8 cellular contexts compared by ENCODE assay signal in genomic region chr10:124091646-124092269, GRCh38. TPM values are rescaled to one million over a fixed set of nuclear protein-coding genes. Genes with fewer than 3 reads are reported as not detected.
DNase-seq lines count a peak whose midpoint lies in the region; ATAC-seq and TF ChIP-seq lines count a peak whose summit lies in the region.

No MANE protein-coding gene starts in this region.

- H3K27ac ChIP-seq in KMS-11 (peak overlapping the region; percentile 93), mesendoderm (ENCODE audit: low read depth, low read length) (no peak overlapping the region), upper lobe of left lung (peak overlapping the region; percentile 90 to 97 (median 92))

- peak overlapping the region; percentile 89 for H3K56ac ChIP-seq in mesendoderm (ENCODE audit: low read length)

- H2AK5ac ChIP-seq in mesendoderm (ENCODE audit: low read length): no peak overlapping the region

- no peak overlapping the region for H4K5ac ChIP-seq in mesendoderm (ENCODE audit: low read length)

- POLR2A ChIA-PET in BJ (lab: Charles Lee): no interaction called here

- WGBS in mesendoderm (ENCODE audit: extremely low coverage, insufficient coverage, low lambda C conversion rate): no CpG with 5 or more reads among the region's 59 CpGs
- WGBS in upper lobe of left lung, 2 donors: 0 to 5% methylated on average over 5 to 46 of the region's 59 CpGs

- DNase-seq in BJ (ENCODE audit: low read depth) (no peak), ecto neural progenitor cell (ENCODE audit: low spot score) (peak; percentile 67), mesendoderm (peak; percentile 60), upper lobe of left lung (peak; percentile 71 to 91)

- H3K79me1 ChIP-seq in mesendoderm (ENCODE audit: low read length): peaks cover 17% of the 10 kb centered on the region

- peaks cover 0 to 6% (median 2%) of the 10 kb centered on the region in 4 donors for H3K9me3 ChIP-seq in upper lobe of left lung

- peaks cover 53% of the 10 kb centered on the region for H3K4me1 ChIP-seq in KMS-11 (ENCODE audit: low read depth, poor library complexity, severe bottlenecking)
- H3K4me1 ChIP-seq in mesendoderm (ENCODE audit: control insufficient read depth, low read depth, low read length): no peaks in the 10 kb centered on the region
- peaks cover 16 to 80% (median 63%) of the 10 kb centered on the region in 4 donors for H3K4me1 ChIP-seq in upper lobe of left lung

- no peak overlapping the region for H2BK120ac ChIP-seq in mesendoderm (ENCODE audit: low read depth, low read length)

- no peaks in the 10 kb centered on the region; the same call in 1 of the 2 replicates for H4K20me1 ChIP-seq in KMS-11 (ENCODE audit: insufficient read depth)

- no peaks in the 10 kb centered on the region for H3K36me3 ChIP-seq in BJ (ENCODE audit: control insufficient read depth, insufficient read depth, low read length)
- H3K36me3 ChIP-seq in KMS-11 (ENCODE audit: insufficient read depth): no peaks in the 10 kb centered on the region; the same call in 1 of the 2 replicates
- no peaks in the 10 kb centered on the region for H3K36me3 ChIP-seq in mesendoderm (ENCODE audit: control insufficient read depth, insufficient read depth, low read length)
- no peaks in the 10 kb centered on the region for H3K36me3 ChIP-seq in upper lobe of left lung

- H2BK5ac ChIP-seq in mesendoderm (ENCODE audit: low read length): no peak overlapping the region

- H3K4ac ChIP-seq in mesendoderm (ENCODE audit: low read depth, low read length): no peak overlapping the region

- TF ChIP-seq CTCF in BJ (IDR thresholded peaks at IDR 0.05; ENCODE audit: insufficient read depth, low read depth, low read length) (no peak), KMS-11 (conservative IDR thresholded peaks at IDR 0.05; ENCODE audit: low read depth, low read length) (no peak), upper lobe of left lung (IDR thresholded peaks at IDR 0.05) (no peak)

- H3K4me3 ChIP-seq in BJ (ENCODE audit: low read depth, low read length): peak overlapping the region; percentile 59
- H3K4me3 ChIP-seq in KMS-11 (IDR thresholded peaks at IDR 0.05; ENCODE audit: insufficient read depth, low read depth, low read length): no peak overlapping the region
- peak overlapping the region; percentile 65 for H3K4me3 ChIP-seq in mesendoderm (ENCODE audit: low read length)
- H3K4me3 ChIP-seq in upper lobe of left lung: peak overlapping the region; percentile 59 to 78 (median 64)

- H3K9ac ChIP-seq in KMS-11 (peak overlapping the region; percentile 87), mesendoderm (ENCODE audit: low read length) (peak overlapping the region; percentile 70)

- H2BK15ac ChIP-seq in mesendoderm (replicated peaks; ENCODE audit: low read depth): no peak overlapping the region

- peak overlapping the region; percentile 93 for H3K18ac ChIP-seq in mesendoderm (ENCODE audit: low read length)

- TF ChIP-seq POLR2A in upper lobe of left lung (IDR thresholded peaks at IDR 0.05): peak in 1 of 4 donors; percentile 8

- peak overlapping the region; percentile 77 for H3K4me2 ChIP-seq in KMS-11
- H3K4me2 ChIP-seq in mesendoderm (ENCODE audit: low read length): peak overlapping the region; percentile 86

- peak in 1 of 2 donors; percentile 53 for ATAC-seq in upper lobe of left lung (ENCODE audit: low FRiP score in 2 of 2)
- ATAC-seq in HG03565 (IDR thresholded peaks at IDR 0.05; ENCODE audit: unreplicated experiment): no peak
- no peak for ATAC-seq in HG02759 (IDR thresholded peaks at IDR 0.05; ENCODE audit: unreplicated experiment)
- ATAC-seq in HG02981 (IDR thresholded peaks at IDR 0.05; ENCODE audit: unreplicated experiment): no peak

- H2AFZ ChIP-seq in KMS-11 (ENCODE audit: low read depth): no peak overlapping the region

- H3K79me2 ChIP-seq in KMS-11 (ENCODE audit: insufficient read depth, low read depth): peaks cover 82% of the 10 kb centered on the region
- peaks cover 14% of the 10 kb centered on the region for H3K79me2 ChIP-seq in mesendoderm (ENCODE audit: control insufficient read depth, insufficient read depth, low read length)

- no peak for TF ChIP-seq EP300 in upper lobe of left lung (IDR thresholded peaks at IDR 0.05)

- H3K27me3 ChIP-seq in BJ (ENCODE audit: control insufficient read depth, insufficient read depth, low read length) (peaks cover 15% of the 10 kb centered on the region), KMS-11 (ENCODE audit: insufficient read depth, low read depth) (no peaks in the 10 kb centered on the region), mesendoderm (ENCODE audit: insufficient read depth, low read length, poor library complexity) (no peaks in the 10 kb centered on the region), upper lobe of left lung (peaks cover 0 to 20% (median 0%) of the 10 kb centered on the region in 4 donors)

- no peak overlapping the region for H4K8ac ChIP-seq in mesendoderm (ENCODE audit: low read depth, low read length)

- CTCF ChIA-PET in BJ (lab: Yijun Ruan, JAX): interaction anchor here (0.7 to 2.2 kb wide), 6 partner anchors 8 to 298 kb away, joined by 3 to 9 read pairs (median 4); no protein-coding TSS in a partner anchor

- H3K23ac ChIP-seq in mesendoderm (ENCODE audit: low read length): peak overlapping the region; percentile 66

RNA-seq across cellular contexts. Expression of gene CHST15, which starts 1.6 kb away (rescaled TPM):
- 5.7 and 6.2 TPM in 2 replicates for polyA plus RNA-seq in BJ (2011; rRNA removed)
- polyA minus RNA-seq in BJ (2011; rRNA and poly(A)+ RNA removed): 5.5 and 6.2 TPM in 2 replicates
- 12.6 TPM for polyA plus RNA-seq in mesendoderm (2013, experiment 1 of 2)
- 12.3 TPM for polyA plus RNA-seq in mesendoderm (2013, experiment 2 of 2)
- 10 to 100 TPM; 16.1 to 54.5 (median 27.3) TPM for total RNA-seq in upper lobe of left lung
